In the genomic region with DNA sequence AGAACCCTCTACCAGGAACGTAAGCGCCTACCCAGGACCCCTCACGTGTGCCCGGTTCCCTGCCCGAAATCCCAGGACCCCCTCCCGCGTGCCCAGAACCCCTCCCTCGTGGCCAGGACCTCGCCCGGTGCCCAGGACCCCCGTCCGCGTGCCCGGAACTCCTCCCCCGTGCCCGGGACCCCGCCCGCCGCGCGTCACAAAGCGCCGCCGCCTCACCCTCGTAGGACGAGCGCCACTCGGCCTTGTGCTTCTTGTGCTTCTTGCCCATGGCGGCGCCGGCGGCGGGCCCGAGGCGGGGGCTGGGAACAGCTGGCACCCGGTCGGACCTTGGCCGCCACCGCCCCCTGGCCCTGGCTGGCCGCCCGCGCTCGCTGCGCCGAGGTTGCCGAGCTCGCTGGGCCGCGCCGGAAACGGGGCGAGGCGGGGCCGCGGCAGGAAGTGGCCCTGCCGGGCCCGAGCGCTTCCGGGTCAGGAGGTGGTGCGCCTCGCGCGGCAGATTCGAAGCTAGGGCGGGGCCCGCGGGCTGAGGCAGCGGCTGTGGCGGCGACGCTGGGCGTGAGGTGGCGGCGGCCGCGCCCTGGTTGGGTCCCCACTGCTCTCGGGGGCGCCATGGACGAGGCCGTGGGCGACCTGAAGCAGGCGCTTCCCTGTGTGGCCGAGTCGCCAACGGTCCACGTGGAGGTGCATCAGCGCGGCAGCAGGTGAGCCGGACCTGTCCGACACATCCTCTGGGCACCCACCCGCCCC, we compare ENCODE assay signal across 8 cellular contexts. TPM values are rescaled to one million over a fixed set of nuclear protein-coding genes. Genes with fewer than 3 reads are reported as not detected.
DNase-seq lines count a peak whose midpoint lies in the region; ATAC-seq, FAIRE-seq and TF ChIP-seq lines count a peak whose summit lies in the region.

A gene (minus strand): TSS at position 412 of the 747 bp plus-strand sequence. CDS start 144 bp downstream, at position 268.
A gene with protein sequence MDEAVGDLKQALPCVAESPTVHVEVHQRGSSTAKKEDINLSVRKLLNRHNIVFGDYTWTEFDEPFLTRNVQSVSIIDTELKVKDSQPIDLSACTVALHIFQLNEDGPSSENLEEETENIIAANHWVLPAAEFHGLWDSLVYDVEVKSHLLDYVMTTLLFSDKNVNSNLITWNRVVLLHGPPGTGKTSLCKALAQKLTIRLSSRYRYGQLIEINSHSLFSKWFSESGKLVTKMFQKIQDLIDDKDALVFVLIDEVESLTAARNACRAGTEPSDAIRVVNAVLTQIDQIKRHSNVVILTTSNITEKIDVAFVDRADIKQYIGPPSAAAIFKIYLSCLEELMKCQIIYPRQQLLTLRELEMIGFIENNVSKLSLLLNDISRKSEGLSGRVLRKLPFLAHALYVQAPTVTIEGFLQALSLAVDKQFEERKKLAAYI (plus strand): TSS at position 495 of the 747 bp plus-strand sequence. CDS start 115 bp downstream, at position 610.

- peaks cover 4% of the 10 kb centered on the region for H3K36me3 Mint-ChIP-seq in astrocyte (ENCODE audit: low read depth, unreplicated experiment)

- peak within 1 kb of the TSS; percentile 82 for H3K4me3 ChIP-seq in astrocyte (ENCODE audit: insufficient read depth, low read depth, low read length)
- peak within 1 kb of the TSS; percentile 85 for H3K4me3 ChIP-seq in hepatocyte
- H3K4me3 ChIP-seq in retinal pigment epithelial cell (ENCODE audit: low read length), result peak within 1 kb of the TSS; percentile 91

- H3K9me2 ChIP-seq in hepatocyte (replicated peaks; ENCODE audit: insufficient read depth), result no peaks in the 10 kb centered on the region

- H3K36me3 ChIP-seq in astrocyte (ENCODE audit: insufficient read depth, low read length), result peaks cover 22% of the 10 kb centered on the region
- no peaks in the 10 kb centered on the region for H3K36me3 ChIP-seq in hepatocyte (replicated peaks; ENCODE audit: insufficient read depth, low read depth)

- H3K4me3 Mint-ChIP-seq in astrocyte (ENCODE audit: unreplicated experiment), result peak within 1 kb of the TSS; percentile 95

- H3K4me1 Mint-ChIP-seq in astrocyte (ENCODE audit: low read depth, unreplicated experiment), result peaks cover 15% of the 10 kb centered on the region

- H2AFZ ChIP-seq in astrocyte (ENCODE audit: low read depth, low read length) (peak within 1 kb of the TSS; percentile 93), hepatocyte (peak within 1 kb of the TSS; percentile 89)

- H3K27me3 Mint-ChIP-seq in astrocyte (ENCODE audit: low read depth, unreplicated experiment), result no peaks in the 10 kb centered on the region

- peak; percentile 57 for FAIRE-seq in GM12891 (lab: Jason Lieb, UNC)
- FAIRE-seq in astrocyte (lab: Jason Lieb, UNC), result no peak

- H3K4me2 ChIP-seq in astrocyte (ENCODE audit: low read length) (peak within 1 kb of the TSS; percentile 99), hepatocyte (peak within 1 kb of the TSS; percentile 98)

- no peaks in the 10 kb centered on the region for H3K9me3 Mint-ChIP-seq in astrocyte (ENCODE audit: unreplicated experiment)

- H3K79me2 ChIP-seq in astrocyte (ENCODE audit: insufficient read depth, low read length) (peaks cover 63% of the 10 kb centered on the region), hepatocyte (peaks cover 39% of the 10 kb centered on the region)

- H3K9me3 ChIP-seq in astrocyte (ENCODE audit: insufficient read depth, low read depth, low read length), result no peaks in the 10 kb centered on the region
- no peaks in the 10 kb centered on the region for H3K9me3 ChIP-seq in hepatocyte (ENCODE audit: low read depth)

- WGBS in hepatocyte (ENCODE audit: low lambda C conversion rate, missing lambda C conversion rate), result 2% methylated on average over 45 of the region's 91 CpGs

- no peak; the same call in 1 of the 2 replicates for TF ChIP-seq POLR2A in GM12891 (IDR thresholded peaks at IDR 0.05; ENCODE audit: low read depth, low read length)

- DNase-seq in GM12891 (ENCODE audit: insufficient read length, low spot score) (peak; percentile 100), NCI-H1092 treated with DMSO at 0.1 percent for 48 hours (lab: John Stamatoyannopoulos, UW) (peak; percentile 75), T-helper 2 cell (peak; percentile 73 to 92 (median 77)), astrocyte (ENCODE audit: low read depth) (peak; percentile 52), hepatocyte (ENCODE audit: low spot score) (peak; percentile 94), retinal pigment epithelial cell (ENCODE audit: low read depth) (no peak), OCI-M2 (lab: John Stamatoyannopoulos, UW; ENCODE audit: unreplicated experiment) (no peak)

- H3K9ac ChIP-seq in astrocyte (ENCODE audit: low read length), result peak within 1 kb of the TSS; percentile 87

- peak; percentile 98 for ATAC-seq in HG02610 (IDR thresholded peaks at IDR 0.05; ENCODE audit: unreplicated experiment)

- H4K20me1 ChIP-seq in astrocyte (ENCODE audit: insufficient read depth, low read length), result peaks cover 22% of the 10 kb centered on the region
- no peaks in the 10 kb centered on the region for H4K20me1 ChIP-seq in hepatocyte (ENCODE audit: insufficient read depth, poor library complexity, severe bottlenecking)

- peak within 1 kb of the TSS; percentile 93 for H3K27ac Mint-ChIP-seq in astrocyte (ENCODE audit: unreplicated experiment)

- TF ChIP-seq CTCF in astrocyte (IDR thresholded peaks at IDR 0.05; ENCODE audit: insufficient read depth, low read depth, low read length), result no peak
- peak; percentile 18 for TF ChIP-seq CTCF in hepatocyte (IDR thresholded peaks at IDR 0.05; ENCODE audit: poor library complexity)
- no peak for TF ChIP-seq CTCF in retinal pigment epithelial cell (conservative IDR thresholded peaks at IDR 0.05; ENCODE audit: low read depth, low read length)

- H3K27me3 ChIP-seq in astrocyte (ENCODE audit: insufficient read depth, low read length), result no peaks in the 10 kb centered on the region
- no peaks in the 10 kb centered on the region for H3K27me3 ChIP-seq in hepatocyte

- H3K27ac ChIP-seq in astrocyte (ENCODE audit: low read depth, low read length), result peak within 1 kb of the TSS; percentile 89
- peak within 1 kb of the TSS; percentile 99 for H3K27ac ChIP-seq in hepatocyte

- peaks cover 23% of the 10 kb centered on the region for H3K4me1 ChIP-seq in astrocyte (ENCODE audit: insufficient read depth, low read length)
- peaks cover 10% of the 10 kb centered on the region for H3K4me1 ChIP-seq in hepatocyte (ENCODE audit: insufficient read depth)

TF ChIP-seq in GM12891, 5 proteins besides CTCF, POLR2A, EP300 and RAD21:
- no peak for TF ChIP-seq PAX5 (IDR thresholded peaks at IDR 0.05; ENCODE audit: insufficient read depth, low read length, severe bottlenecking)
- TF ChIP-seq TAF1 (IDR thresholded peaks at IDR 0.05; ENCODE audit: low read depth, low read length), result peak; percentile 47
- peak; percentile 72 for TF ChIP-seq POLR2AphosphoS5 (IDR thresholded peaks at IDR 0.05; ENCODE audit: low read depth, low read length)

RNA-seq across cellular contexts. Expression of the first gene that starts in this region (rescaled TPM):
- 27.5 TPM for polyA plus RNA-seq in GM12891 (2012; ENCODE audit: low read depth, missing spikeins)
- total RNA-seq in astrocyte (36.7 and 43.7 TPM in 2 replicates), hepatocyte (16.5 and 20.3 TPM in 2 replicates)
- 17.8 and 22.0 TPM in 2 replicates for polyA plus RNA-seq in hepatocyte

RNA-seq across cellular contexts. Expression of the second gene that starts in this region (rescaled TPM):
- 11.4 TPM for polyA plus RNA-seq in GM12891 (2012; ENCODE audit: low read depth, missing spikeins)
- total RNA-seq in astrocyte, result 7.3 and 8.5 TPM in 2 replicates
- 6.5 and 9.4 TPM in 2 replicates for total RNA-seq in hepatocyte
- polyA plus RNA-seq in hepatocyte, result 8.7 and 9.2 TPM in 2 replicates

Comparison
In these comparisons a context has a peak if more than half of its experiments do, and no peak if none do; other contexts are left out.
1. DNase-seq: peak in GM12891 (single experiment), NCI-H1092 treated with DMSO at 0.1 percent for 48 hours (single experiment), T-helper 2 cell (5 of 5), astrocyte (single experiment) and hepatocyte (single experiment); none in retinal pigment epithelial cell (single experiment) and OCI-M2 (single experiment).
2. Peak in every context shown above with its lines, with median percentiles within 50 percentile points of each other: H3K4me3 ChIP-seq.